Comparison of ENCODE assay signal across 8 cellular contexts in the genomic region with DNA sequence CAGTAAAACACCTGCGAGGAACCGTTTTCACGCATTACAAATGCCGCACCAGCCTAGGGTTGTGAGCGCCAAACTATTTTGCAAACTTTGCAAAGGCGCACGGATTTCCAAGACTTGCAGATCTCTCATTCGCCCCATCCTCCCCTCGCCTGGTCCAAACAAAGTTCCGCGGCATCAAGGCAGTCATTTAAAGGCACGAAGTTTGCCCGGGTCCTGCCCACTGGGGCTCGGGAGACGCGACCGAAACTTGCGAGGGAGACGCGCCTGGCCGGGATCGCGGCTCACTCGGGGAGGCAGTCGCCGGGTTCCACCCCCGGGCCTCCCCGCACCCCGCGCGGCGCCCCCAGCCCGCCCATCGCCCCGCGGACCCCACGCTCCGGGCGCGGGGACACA. TPM values are rescaled to one million over a fixed set of nuclear protein-coding genes. Genes with fewer than 3 reads are reported as not detected.
DNase-seq lines count a peak whose midpoint lies in the region; ATAC-seq and TF ChIP-seq lines count a peak whose summit lies in the region.

No MANE protein-coding gene starts in this region.

- H3K9ac ChIP-seq in ES-I3 (ENCODE audit: low read depth, low read length) = peak overlapping the region; percentile 78
- peak overlapping the region; percentile 58 for H3K9ac ChIP-seq in rectal smooth muscle tissue (ENCODE audit: low read length)

- no peaks in the 10 kb centered on the region for H3K9me2 ChIP-seq in OCI-LY7 (ENCODE audit: insufficient read depth, low read length)

- H3K27me3 ChIP-seq in adrenal gland (no peaks in the 10 kb centered on the region), left ventricle myocardium inferior (ENCODE audit: low read depth) (no peaks in the 10 kb centered on the region), rectal smooth muscle tissue (ENCODE audit: control insufficient read depth, insufficient read depth, low read length) (no peaks in the 10 kb centered on the region)

- peak overlapping the region; percentile 81 for H3K4me3 ChIP-seq in OCI-LY7 (ENCODE audit: low read depth, low read length, poor library complexity, severe bottlenecking)
- peak overlapping the region; percentile 64 to 100 (median 86) for H3K4me3 ChIP-seq in adrenal gland
- peak overlapping the region; percentile 83 for H3K4me3 ChIP-seq in left ventricle myocardium inferior
- H3K4me3 ChIP-seq in rectal smooth muscle tissue (ENCODE audit: low read length) = peak overlapping the region; percentile 75

- BruUV-seq in OCI-LY7 (replicated peaks; lab: Mats Ljungman, UMichigan) = no TSS peak

- H3K27ac ChIP-seq in OCI-LY7 (ENCODE audit: low read depth, low read length, poor library complexity, severe bottlenecking) (peak overlapping the region; percentile 84), adrenal gland (peak overlapping the region; percentile 62 to 98 (median 90)), left ventricle myocardium inferior (replicated peaks) (peak overlapping the region; percentile 91), rectal smooth muscle tissue (ENCODE audit: low read depth, low read length) (peak overlapping the region; percentile 68)

- intact Hi-C loops in OCI-LY7 (cut with micrococcal nuclease; ENCODE audit: unreplicated experiment) (loop anchor here (1.0 to 2.0 kb wide), 3 partner anchors 52 to 114 kb away; no protein-coding TSS in a partner anchor), adrenal gland (cut with DNase I) (loop anchor here in 1 of 2 donors (5.0 to 10.0 kb wide), 2 partner anchors 76 to 114 kb away; no protein-coding TSS in a partner anchor), left ventricle myocardium inferior (cut with micrococcal nuclease) (no loop called here)

- WGBS in adrenal gland, 4 donors = 0 to 1% (median 0%) methylated on average over 9 to 40 of the region's 40 CpGs

- H3K4me2 ChIP-seq in OCI-LY7 (ENCODE audit: low read length) = peak overlapping the region; percentile 100

- ATAC-seq in GM18873 (IDR thresholded peaks at IDR 0.05; ENCODE audit: low FRiP score, unreplicated experiment) = no peak

- TF ChIP-seq CTCF in OCI-LY7 (conservative IDR thresholded peaks at IDR 0.05; ENCODE audit: low read length) (no peak), adrenal gland (IDR thresholded peaks at IDR 0.05) (no peak), left ventricle myocardium inferior (IDR thresholded peaks at IDR 0.05; ENCODE audit: borderline replicate concordance) (no peak)

- H3K9me3 ChIP-seq in ES-I3 (ENCODE audit: control insufficient read depth, insufficient read depth, low read length) (no peaks in the 10 kb centered on the region), OCI-LY7 (ENCODE audit: low read length) (no peaks in the 10 kb centered on the region), adrenal gland (replicated peaks in 1 of 3) (no peaks in the 10 kb centered on the region), left ventricle myocardium inferior (replicated peaks) (no peaks in the 10 kb centered on the region)

- H3K4me1 ChIP-seq in ES-I3 (ENCODE audit: insufficient read depth, low read length) (peaks cover 17% of the 10 kb centered on the region), OCI-LY7 (ENCODE audit: insufficient read depth, low read length, poor library complexity, severe bottlenecking) (peaks cover 54% of the 10 kb centered on the region), adrenal gland (replicated peaks in 1 of 2) (peaks cover 5 to 13% of the 10 kb centered on the region in 2 donors), left ventricle myocardium inferior (peaks cover 34% of the 10 kb centered on the region), rectal smooth muscle tissue (ENCODE audit: control insufficient read depth, insufficient read depth, low read length) (peaks cover 4% of the 10 kb centered on the region)

- DNase-seq in HCEC 1CT = peak; percentile 44
- peak; percentile 64 for DNase-seq in OCI-LY7 (ENCODE audit: low spot score)
- peak; percentile 52 to 71 (median 62) for DNase-seq in adrenal gland
- DNase-seq in left ventricle myocardium inferior = peak; percentile 35
- DNase-seq in COR-L47 (lab: John Stamatoyannopoulos, UW) = no peak

- CTCF ChIA-PET in OCI-LY7 (lab: Charles Lee; ENCODE audit: unreplicated experiment) = no interaction called here

- no peak for TF ChIP-seq POLR2A in adrenal gland (IDR thresholded peaks at IDR 0.05)

- H3K79me2 ChIP-seq in OCI-LY7 (ENCODE audit: insufficient read depth, low read depth, low read length) = peaks cover 61% of the 10 kb centered on the region

- POLR2A ChIA-PET in OCI-LY7 (lab: Charles Lee) = interaction anchor here (0.6 to 5.2 kb wide), 10 partner anchors 21 to 216 kb away, joined by 3 to 77 read pairs (median 20); no protein-coding TSS in a partner anchor

- peak overlapping the region; percentile 13; the same call in 1 of the 2 replicates for H2AFZ ChIP-seq in OCI-LY7 (ENCODE audit: low read length)

- H4K20me1 ChIP-seq in OCI-LY7 (ENCODE audit: insufficient read depth, low read length) = no peaks in the 10 kb centered on the region; the same call in 1 of the 2 replicates

- H3K36me3 ChIP-seq in ES-I3 (ENCODE audit: insufficient read depth, low read length) (no peaks in the 10 kb centered on the region), OCI-LY7 (ENCODE audit: insufficient read depth, low read length) (no peaks in the 10 kb centered on the region; the same call in 1 of the 2 replicates), adrenal gland (replicated peaks in 1 of 2) (no peaks in the 10 kb centered on the region), left ventricle myocardium inferior (no peaks in the 10 kb centered on the region), rectal smooth muscle tissue (ENCODE audit: control insufficient read depth, insufficient read depth, low read length) (no peaks in the 10 kb centered on the region)

RNA-seq across cellular contexts. Expression of a gene that starts 0.6 kb away (rescaled TPM):
- total RNA-seq in OCI-LY7 (2014; rRNA removed; shearing (Covaris generic)) = 33.7 and 41.7 TPM in 2 replicates
- total RNA-seq in OCI-LY7 (2022) = 59.7 and 62.0 TPM in 2 replicates
- total RNA-seq in adrenal gland = 10 to 100 TPM; 13.3 to 35.1 (median 19.8) TPM
- 10 to 100 TPM in 1 of 3 donors, 1 to 10 TPM in 2; 3.5 to 20.8 (median 4.9) TPM for polyA plus RNA-seq in adrenal gland
- 7.9 TPM for total RNA-seq in left ventricle myocardium inferior
